Comparison of ENCODE assay signal across 15 cellular contexts in genomic region chr9:133810556-133811195, GRCh38.
DNase-seq lines count a peak whose midpoint lies in the region; ATAC-seq and TF ChIP-seq lines count a peak whose summit lies in the region.
"Had no signal": no experiment of that assay in that cellular context is flagged by ENCODE, and none has a peak within 500 bp of the region (broad histone marks: within the 10 kb centered on the region; RNA-seq: fewer than 3 reads in every experiment).

No MANE protein-coding gene starts in this region.

- no peaks in the 10 kb centered on the region for H3F3A ChIP-seq in SK-N-SH (replicated peaks; ENCODE audit: insufficient read depth)

- H3K9me3 ChIP-seq in SK-N-SH = no peaks in the 10 kb centered on the region
- H3K9me3 ChIP-seq in osteoblast (ENCODE audit: low read depth, low read length) = no peaks in the 10 kb centered on the region
- H3K9me3 ChIP-seq: BLaER1 had no signal

- H3K9me2 ChIP-seq in SK-N-SH = no peaks in the 10 kb centered on the region

- H3K4me2 ChIP-seq in SK-N-SH (no peak overlapping the region), osteoblast (ENCODE audit: insufficient read depth, low read length) (no peak overlapping the region)
- H3K4me2 ChIP-seq: BLaER1, KMS-11 had no signal

- no peak for ATAC-seq in SK-N-SH treated with all-trans-retinoic acid at 6 μM for 48 hours
- no peak for ATAC-seq in HG03432 (IDR thresholded peaks at IDR 0.05; ENCODE audit: unreplicated experiment)
- ATAC-seq in GM19395 (IDR thresholded peaks at IDR 0.05; ENCODE audit: unreplicated experiment) = no peak
- no peak for ATAC-seq in GM19455 (IDR thresholded peaks at IDR 0.05; ENCODE audit: unreplicated experiment)
- ATAC-seq: HCT116 had no signal

- H3K9ac ChIP-seq in SK-N-SH = no peak overlapping the region
- H3K9ac ChIP-seq: BLaER1, KMS-11 had no signal

- TF ChIP-seq RAD21 in SK-N-SH (IDR thresholded peaks at IDR 0.05; ENCODE audit: low read length) = no peak

- 94% methylated on average over 9 of the region's 23 CpGs for WGBS in SK-N-SH (ENCODE audit: low lambda C conversion rate)

- H3K79me2 ChIP-seq in SK-N-SH (ENCODE audit: insufficient read depth) (0 out of 2 replicates have a peak, but pooled peaks cover 4% of the 10 kb centered on the region), osteoblast (ENCODE audit: insufficient read depth, low read length) (no peaks in the 10 kb centered on the region)

- intact Hi-C loops in dorsolateral prefrontal cortex (cut with DNase I) = no loop called here

- POLR2A ChIA-PET in SK-N-SH (lab: Yijun Ruan, JAX) = no interaction called here

- no peak for TF ChIP-seq CTCF in SK-N-SH (IDR thresholded peaks at IDR 0.05)
- no peak for TF ChIP-seq CTCF in dorsolateral prefrontal cortex (IDR thresholded peaks at IDR 0.05 in 54 of 56, conservative IDR thresholded peaks at IDR 0.05 in 2 of 56; ENCODE audit: low read depth in 1 of 56, partially characterized antibody in 56 of 56)
- no peak for TF ChIP-seq CTCF in osteoblast (IDR thresholded peaks at IDR 0.05; ENCODE audit: extremely low read depth, low read depth, low read length)
- TF ChIP-seq CTCF in GM10266 (IDR thresholded peaks at IDR 0.05; ENCODE audit: control insufficient read depth, insufficient read depth, low read depth, missing control alignments) = no peak

- H2AFZ ChIP-seq in SK-N-SH (ENCODE audit: low read depth) (no peak overlapping the region), osteoblast (ENCODE audit: low read length) (no peak overlapping the region)

- H3K27ac ChIP-seq in SK-N-SH (ENCODE audit: low read depth in 2 of 2, low read length in 1 of 2) (no peak overlapping the region; a peak in 1 of 4 replicates), dorsolateral prefrontal cortex (peak overlapping the region in 38 of 59 donors; percentile 2 to 80 (median 44)), osteoblast (ENCODE audit: low read depth, low read length) (no peak overlapping the region)
- H3K27ac ChIP-seq: 22Rv1, BLaER1, KMS-11 had no signal

- H3K36me3 ChIP-seq in SK-N-SH (replicated peaks in 1 of 2; ENCODE audit: control insufficient read depth in 1 of 2, insufficient read depth in 2 of 2, low read length in 1 of 2) (peaks cover 0 to 28% of the 10 kb centered on the region in 2 experiments), osteoblast (ENCODE audit: insufficient read depth, low read length) (peaks cover 5% of the 10 kb centered on the region)

- H4K20me1 ChIP-seq in SK-N-SH (ENCODE audit: insufficient read depth) (peaks cover 3% of the 10 kb centered on the region; the same call in 1 of the 2 replicates), osteoblast (ENCODE audit: insufficient read depth, low read length) (peaks cover 13% of the 10 kb centered on the region)

- no peak for DNase-seq in SK-N-SH
- no peak for DNase-seq in dorsolateral prefrontal cortex
- DNase-seq in osteoblast (ENCODE audit: insufficient read length, low spot score, missing footprints) = peak; percentile 89
- no peak for DNase-seq in GM10266 (ENCODE audit: extremely low spot score)
- DNase-seq: AML-193, DMS53, GF-D8 had no signal

- CTCF ChIA-PET in SK-N-SH (lab: Yijun Ruan, JAX) = interaction anchor here (0.8 to 7.1 kb wide), 5 partner anchors 17 to 183 kb away, joined by 3 to 53 read pairs (median 4); no protein-coding TSS in a partner anchor

- no peaks in the 10 kb centered on the region for H3K27me3 ChIP-seq in SK-N-SH (ENCODE audit: insufficient read depth)
- H3K27me3 ChIP-seq in dorsolateral prefrontal cortex = no peaks in the 10 kb centered on the region
- H3K27me3 ChIP-seq in osteoblast (ENCODE audit: insufficient read depth, low read length) = no peaks in the 10 kb centered on the region
- H3K27me3 ChIP-seq: BLaER1 had no signal

- no peak overlapping the region for H3K4me3 ChIP-seq in SK-N-SH (ENCODE audit: low read depth in 2 of 2, low read length in 1 of 2)
- H3K4me3 ChIP-seq in dorsolateral prefrontal cortex = no peak overlapping the region
- no peak overlapping the region for H3K4me3 ChIP-seq in osteoblast (ENCODE audit: insufficient read depth, low read length)
- H3K4me3 ChIP-seq: BLaER1 had no signal

- H3K4me1 ChIP-seq in SK-N-SH (ENCODE audit: control insufficient read depth in 1 of 2, insufficient read depth in 2 of 2, low read depth in 1 of 2, low read length in 1 of 2) (peaks cover 0 to 23% of the 10 kb centered on the region in 2 experiments; a peak in 1 of 4 replicates), osteoblast (ENCODE audit: insufficient read depth, low read length) (no peaks in the 10 kb centered on the region)

- no peak for TF ChIP-seq EP300 in SK-N-SH (IDR thresholded peaks at IDR 0.05; ENCODE audit: borderline replicate concordance in 1 of 2, low read depth in 1 of 2, low read length in 1 of 2)

TF ChIP-seq in SK-N-SH, 30 proteins besides CTCF, POLR2A, EP300 and RAD21 (continues in another document):
- TF ChIP-seq, protein P1, sequence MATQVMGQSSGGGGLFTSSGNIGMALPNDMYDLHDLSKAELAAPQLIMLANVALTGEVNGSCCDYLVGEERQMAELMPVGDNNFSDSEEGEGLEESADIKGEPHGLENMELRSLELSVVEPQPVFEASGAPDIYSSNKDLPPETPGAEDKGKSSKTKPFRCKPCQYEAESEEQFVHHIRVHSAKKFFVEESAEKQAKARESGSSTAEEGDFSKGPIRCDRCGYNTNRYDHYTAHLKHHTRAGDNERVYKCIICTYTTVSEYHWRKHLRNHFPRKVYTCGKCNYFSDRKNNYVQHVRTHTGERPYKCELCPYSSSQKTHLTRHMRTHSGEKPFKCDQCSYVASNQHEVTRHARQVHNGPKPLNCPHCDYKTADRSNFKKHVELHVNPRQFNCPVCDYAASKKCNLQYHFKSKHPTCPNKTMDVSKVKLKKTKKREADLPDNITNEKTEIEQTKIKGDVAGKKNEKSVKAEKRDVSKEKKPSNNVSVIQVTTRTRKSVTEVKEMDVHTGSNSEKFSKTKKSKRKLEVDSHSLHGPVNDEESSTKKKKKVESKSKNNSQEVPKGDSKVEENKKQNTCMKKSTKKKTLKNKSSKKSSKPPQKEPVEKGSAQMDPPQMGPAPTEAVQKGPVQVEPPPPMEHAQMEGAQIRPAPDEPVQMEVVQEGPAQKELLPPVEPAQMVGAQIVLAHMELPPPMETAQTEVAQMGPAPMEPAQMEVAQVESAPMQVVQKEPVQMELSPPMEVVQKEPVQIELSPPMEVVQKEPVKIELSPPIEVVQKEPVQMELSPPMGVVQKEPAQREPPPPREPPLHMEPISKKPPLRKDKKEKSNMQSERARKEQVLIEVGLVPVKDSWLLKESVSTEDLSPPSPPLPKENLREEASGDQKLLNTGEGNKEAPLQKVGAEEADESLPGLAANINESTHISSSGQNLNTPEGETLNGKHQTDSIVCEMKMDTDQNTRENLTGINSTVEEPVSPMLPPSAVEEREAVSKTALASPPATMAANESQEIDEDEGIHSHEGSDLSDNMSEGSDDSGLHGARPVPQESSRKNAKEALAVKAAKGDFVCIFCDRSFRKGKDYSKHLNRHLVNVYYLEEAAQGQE (IDR thresholded peaks at IDR 0.05; ENCODE audit: low read depth, low read length) = peak; percentile 65; the same call in 1 of the 2 replicates

TF ChIP-seq in SK-N-SH treated with all-trans-retinoic acid at 6 μM for 48 hours, 23 proteins besides CTCF, POLR2A, EP300 and RAD21 (continues in another document):
- TF ChIP-seq ARNTL (CRISPR knock-in tag; IDR thresholded peaks at IDR 0.05; ENCODE audit: borderline replicate concordance, low read depth) = no peak
- no peak for TF ChIP-seq RARB (CRISPR knock-in tag; IDR thresholded peaks at IDR 0.05)
- no peak for TF ChIP-seq CSRNP3 (CRISPR knock-in tag; IDR thresholded peaks at IDR 0.05)
- no peak for TF ChIP-seq ZC3H10 (CRISPR knock-in tag; IDR thresholded peaks at IDR 0.05)
- no peak for TF ChIP-seq SNAI2 (CRISPR knock-in tag; IDR thresholded peaks at IDR 0.05)
- TF ChIP-seq TOX (CRISPR knock-in tag; IDR thresholded peaks at IDR 0.05; ENCODE audit: borderline replicate concordance) = no peak
- TF ChIP-seq ESRRG (CRISPR knock-in tag; IDR thresholded peaks at IDR 0.05) = no peak
- no peak for TF ChIP-seq PPARA (CRISPR knock-in tag; IDR thresholded peaks at IDR 0.05; ENCODE audit: borderline replicate concordance)
- no peak for TF ChIP-seq BACH2 (CRISPR knock-in tag; IDR thresholded peaks at IDR 0.05; ENCODE audit: borderline replicate concordance)
- TF ChIP-seq OSR1 (CRISPR knock-in tag; IDR thresholded peaks at IDR 0.05) = no peak
- TF ChIP-seq, protein P2, sequence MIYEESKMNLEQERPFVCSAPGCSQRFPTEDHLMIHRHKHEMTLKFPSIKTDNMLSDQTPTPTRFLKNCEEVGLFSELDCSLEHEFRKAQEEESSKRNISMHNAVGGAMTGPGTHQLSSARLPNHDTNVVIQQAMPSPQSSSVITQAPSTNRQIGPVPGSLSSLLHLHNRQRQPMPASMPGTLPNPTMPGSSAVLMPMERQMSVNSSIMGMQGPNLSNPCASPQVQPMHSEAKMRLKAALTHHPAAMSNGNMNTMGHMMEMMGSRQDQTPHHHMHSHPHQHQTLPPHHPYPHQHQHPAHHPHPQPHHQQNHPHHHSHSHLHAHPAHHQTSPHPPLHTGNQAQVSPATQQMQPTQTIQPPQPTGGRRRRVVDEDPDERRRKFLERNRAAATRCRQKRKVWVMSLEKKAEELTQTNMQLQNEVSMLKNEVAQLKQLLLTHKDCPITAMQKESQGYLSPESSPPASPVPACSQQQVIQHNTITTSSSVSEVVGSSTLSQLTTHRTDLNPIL (CRISPR knock-in tag; IDR thresholded peaks at IDR 0.05; ENCODE audit: low read depth) = no peak
- TF ChIP-seq ZFP30 (CRISPR knock-in tag; IDR thresholded peaks at IDR 0.05) = no peak

Comparison
In these comparisons a context has a peak if more than half of its experiments do, and no peak if none do; other contexts are left out.
1. H3K27ac ChIP-seq: peak in dorsolateral prefrontal cortex (38 of 59); none in SK-N-SH (0 of 2) and osteoblast (single experiment).